Comparison of ENCODE assay signal across 18 cellular contexts in genomic region chr1:228339059-228339704, GRCh38.
"Had no signal": no experiment of that assay in that cellular context is flagged by ENCODE, and none has a peak within 500 bp of the region (broad histone marks: within the 10 kb centered on the region; RNA-seq: fewer than 3 reads in every experiment).

No MANE protein-coding gene starts in this region.

- H3K27me3 ChIP-seq: adrenal gland, breast epithelium, esophagus squamous epithelium, suprapubic skin, upper lobe of left lung had no signal

- H3K4me3 Mint-ChIP-seq: activated T-helper 1 cell treated with anti-CD3 and anti-CD28 coated beads, Interleukin-12 subunit alpha, Interleukin-12 subunit beta, Interleukin-2, Interleukin-4 antibody, amounts not matched to agents 30 ng/mL and 10 ng/mL and 1 ng/mL, durations not matched to agents 14 hours and 24 hours and 36 hours; dendritic cell treated with granulocyte-macrophage colony-stimulating factor and Interleukin-4, amounts not matched to agents 40 ng/mL and 50 ng/mL, for 4 days; nephron; stimulated activated naive CD8-positive, alpha-beta T cell treated with anti-CD3 and anti-CD28 coated beads, Interleukin-15, Interleukin-2, amounts not matched to agents 100 ng/mL and 50 ng/mL, for 24 hours; T-helper 1 cell treated with Interleukin-12 subunit alpha and Interleukin-12 subunit beta and Interleukin-4 antibody, amounts not matched to agents 30 μg/mL and 1 μg/mL, for 36 hours had no signal

- H3K4me1 Mint-ChIP-seq: nephron had no signal

- H3K27ac Mint-ChIP-seq: activated T-helper 1 cell treated with anti-CD3 and anti-CD28 coated beads, Interleukin-12 subunit alpha, Interleukin-12 subunit beta, Interleukin-2, Interleukin-4 antibody, amounts not matched to agents 30 ng/mL and 10 ng/mL and 1 ng/mL, durations not matched to agents 14 hours and 24 hours and 36 hours; dendritic cell treated with granulocyte-macrophage colony-stimulating factor and Interleukin-4, amounts not matched to agents 40 ng/mL and 50 ng/mL, for 4 days; nephron; progenitor cell of endocrine pancreas; stimulated activated naive CD8-positive, alpha-beta T cell treated with anti-CD3 and anti-CD28 coated beads, Interleukin-15, Interleukin-2, amounts not matched to agents 100 ng/mL and 50 ng/mL, for 24 hours; T-helper 1 cell treated with Interleukin-12 subunit alpha and Interleukin-12 subunit beta and Interleukin-4 antibody, amounts not matched to agents 30 μg/mL and 1 μg/mL, for 36 hours had no signal

- H3K27ac ChIP-seq: adrenal gland, breast epithelium, esophagus squamous epithelium, suprapubic skin, upper lobe of left lung had no signal

- H3K27me3 Mint-ChIP-seq: dendritic cell treated with granulocyte-macrophage colony-stimulating factor and Interleukin-4, amounts not matched to agents 40 ng/mL and 50 ng/mL, for 4 days; progenitor cell of endocrine pancreas; stimulated activated naive CD8-positive, alpha-beta T cell treated with anti-CD3 and anti-CD28 coated beads, Interleukin-15, Interleukin-2, amounts not matched to agents 100 ng/mL and 50 ng/mL, for 24 hours had no signal

- H3K9me3 Mint-ChIP-seq: dendritic cell treated with granulocyte-macrophage colony-stimulating factor and Interleukin-4, amounts not matched to agents 40 ng/mL and 50 ng/mL, for 4 days; nephron; stimulated activated naive CD8-positive, alpha-beta T cell treated with anti-CD3 and anti-CD28 coated beads, Interleukin-15, Interleukin-2, amounts not matched to agents 100 ng/mL and 50 ng/mL, for 24 hours had no signal

- H3K4me1 ChIP-seq: adrenal gland, breast epithelium, esophagus squamous epithelium, suprapubic skin, upper lobe of left lung had no signal

- H3K9me3 ChIP-seq: adrenal gland, breast epithelium, esophagus squamous epithelium, suprapubic skin, upper lobe of left lung had no signal

- H3K4me3 ChIP-seq: adrenal gland, breast epithelium, esophagus squamous epithelium, suprapubic skin, upper lobe of left lung had no signal

- H3K36me3 ChIP-seq: adrenal gland, breast epithelium had no signal

- DNase-seq: activated CD4-positive, alpha-beta T cell treated with anti-CD3 and anti-CD28 coated beads for 1 hour; activated CD8-positive, alpha-beta memory T cell treated with anti-CD3 and anti-CD28 coated beads for 24 hours; activated CD8-positive, alpha-beta memory T cell treated with anti-CD3 and anti-CD28 coated beads, Interleukin-2, amount 50 U/mL, for 48 hours; activated naive CD4-positive, alpha-beta T cell; effector CD8-positive, alpha-beta T cell; esophagus squamous epithelium; mesendoderm; nucleus accumbens had no signal
